Comparison of ENCODE assay signal across 8 cellular contexts in the genomic region with DNA sequence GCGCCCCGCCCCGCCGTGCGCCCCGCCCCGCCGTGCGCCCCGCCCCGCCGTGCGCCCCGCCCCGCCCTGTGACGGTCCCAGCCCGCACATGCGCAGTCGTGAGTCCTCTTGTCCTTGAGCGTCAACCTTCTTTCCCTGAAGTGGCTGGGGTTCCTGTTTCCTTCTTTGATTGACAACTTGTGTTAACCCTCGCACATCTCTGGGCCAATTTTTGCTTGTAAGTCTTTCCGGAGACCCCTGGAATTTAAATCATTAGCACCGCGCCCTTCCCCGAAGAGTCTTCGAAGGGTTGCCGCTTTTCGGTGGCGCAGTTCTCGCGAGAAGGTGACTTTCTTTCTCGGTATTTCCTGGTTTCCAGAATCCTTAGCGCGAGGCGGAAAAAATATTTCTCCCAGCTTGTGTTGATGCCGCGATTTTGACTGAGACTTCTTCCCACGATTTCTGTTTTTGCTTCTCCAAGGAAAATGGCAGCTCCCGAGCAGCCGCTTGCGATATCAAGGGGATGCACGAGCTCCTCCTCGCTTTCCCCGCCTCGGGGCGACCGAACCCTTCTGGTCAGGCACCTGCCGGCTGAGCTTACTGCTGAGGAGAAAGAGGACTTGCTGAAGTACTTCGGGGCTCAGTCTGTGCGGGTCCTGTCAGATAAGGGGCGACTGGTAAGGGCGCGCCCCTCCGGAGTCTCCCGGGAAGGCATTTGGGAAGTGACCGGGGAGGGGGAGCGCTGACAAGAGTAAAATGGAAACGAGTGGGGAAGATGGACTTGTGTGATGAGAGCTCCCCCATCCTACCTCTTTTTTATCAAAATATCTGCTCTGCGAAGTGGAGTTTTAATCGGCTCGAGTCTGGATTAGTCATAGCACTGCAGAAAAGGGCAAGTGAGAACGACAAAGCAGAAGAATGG. TPM values are rescaled to one million over a fixed set of nuclear protein-coding genes. Genes with fewer than 3 reads are reported as not detected.
A peak's percentile ranks its signal among the peaks of the same experiment; 100 is the strongest.
DNase-seq lines count a peak whose midpoint lies in the region; ATAC-seq, FAIRE-seq and TF ChIP-seq lines count a peak whose summit lies in the region.

A gene with protein sequence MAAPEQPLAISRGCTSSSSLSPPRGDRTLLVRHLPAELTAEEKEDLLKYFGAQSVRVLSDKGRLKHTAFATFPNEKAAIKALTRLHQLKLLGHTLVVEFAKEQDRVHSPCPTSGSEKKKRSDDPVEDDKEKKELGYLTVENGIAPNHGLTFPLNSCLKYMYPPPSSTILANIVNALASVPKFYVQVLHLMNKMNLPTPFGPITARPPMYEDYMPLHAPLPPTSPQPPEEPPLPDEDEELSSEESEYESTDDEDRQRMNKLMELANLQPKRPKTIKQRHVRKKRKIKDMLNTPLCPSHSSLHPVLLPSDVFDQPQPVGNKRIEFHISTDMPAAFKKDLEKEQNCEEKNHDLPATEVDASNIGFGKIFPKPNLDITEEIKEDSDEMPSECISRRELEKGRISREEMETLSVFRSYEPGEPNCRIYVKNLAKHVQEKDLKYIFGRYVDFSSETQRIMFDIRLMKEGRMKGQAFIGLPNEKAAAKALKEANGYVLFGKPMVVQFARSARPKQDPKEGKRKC (plus strand): TSS at position 93 of the 901 bp plus-strand sequence. CDS start 372 bp downstream, at position 465.

- no peak for TF ChIP-seq POLR2A in breast epithelium (IDR thresholded peaks at IDR 0.05)

- H3K27me3 ChIP-seq in A673 (replicated peaks; ENCODE audit: insufficient read depth, low read depth, low read length, poor library complexity) (no peaks in the 10 kb centered on the region), breast epithelium (no peaks in the 10 kb centered on the region), small intestine (ENCODE audit: control insufficient read depth in 2 of 2, insufficient read depth in 2 of 2, low read length in 2 of 2) (no peaks in the 10 kb centered on the region)

- POLR2A ChIA-PET in A673 (lab: Charles Lee; ENCODE audit: low non-redundant PET): no interaction called here

- DNase-seq in A673 (ENCODE audit: low spot score) (peak; percentile 92), NCI-H2196 (lab: John Stamatoyannopoulos, UW; ENCODE audit: unreplicated experiment) (peak; percentile 93), breast epithelium (ENCODE audit: low spot score in 2 of 2) (peak; percentile 82 to 83), iPS-NIHi11 (ENCODE audit: low spot score) (peak; percentile 77), small intestine (peak; percentile 93)

- FAIRE-seq in small intestine (lab: Jason Lieb, UNC): no peak

- H3K4me3 ChIP-seq in A673 (ENCODE audit: low read depth, low read length, poor library complexity, severe bottlenecking): peak within 1 kb of the TSS; percentile 72
- H3K4me3 ChIP-seq in breast epithelium: peak within 1 kb of the TSS; percentile 70 to 94 (median 91)
- peak within 1 kb of the TSS; percentile 67 to 94 for H3K4me3 ChIP-seq in small intestine (ENCODE audit: low read depth in 1 of 2, low read length in 2 of 2)

- ATAC-seq in GM18868 (IDR thresholded peaks at IDR 0.05; ENCODE audit: unreplicated experiment) (peak; percentile 77), HG03108 (IDR thresholded peaks at IDR 0.05; ENCODE audit: unreplicated experiment) (peak; percentile 83)

- H3K36me3 ChIP-seq in A673 (ENCODE audit: insufficient read depth, low read length, poor library complexity, severe bottlenecking) (no peaks in the 10 kb centered on the region), breast epithelium (no peaks in the 10 kb centered on the region), small intestine (ENCODE audit: control insufficient read depth in 2 of 2, insufficient read depth in 2 of 2, low read length in 2 of 2) (peaks cover 0 to 7% of the 10 kb centered on the region in 2 donors)

- H3K9me3 ChIP-seq in A673 (ENCODE audit: low read depth, low read length, poor library complexity, severe bottlenecking): no peaks in the 10 kb centered on the region
- H3K9me3 ChIP-seq in breast epithelium: no peaks in the 10 kb centered on the region
- no peaks in the 10 kb centered on the region for H3K9me3 ChIP-seq in small intestine (ENCODE audit: control insufficient read depth, low read depth)

- H3K4me1 ChIP-seq in A673 (ENCODE audit: insufficient read depth, low read length, poor library complexity, severe bottlenecking) (no peaks in the 10 kb centered on the region), breast epithelium (peaks cover 0 to 12% of the 10 kb centered on the region in 2 donors), small intestine (ENCODE audit: control insufficient read depth in 2 of 2, insufficient read depth in 1 of 2, low read depth in 1 of 2, low read length in 1 of 2) (peaks cover 4 to 5% of the 10 kb centered on the region in 2 donors)

- CTCF ChIA-PET in A673 (lab: Charles Lee): interaction anchor here (0.6 kb wide), 1 partner anchor 768 kb away, joined by 4 read pairs; no protein-coding TSS in a partner anchor

- TF ChIP-seq CTCF in A673 (conservative IDR thresholded peaks at IDR 0.05; ENCODE audit: low read depth, low read length) (no peak), VCaP (conservative IDR thresholded peaks at IDR 0.05) (0 out of 2 replicates have a peak, but pooled peaks have one; percentile 8), breast epithelium (IDR thresholded peaks at IDR 0.05) (no peak)

- BruUV-seq in A673 (replicated peaks; lab: Mats Ljungman, UMichigan): TSS peak; percentile 62

- intact Hi-C loops in A673 (cut with micrococcal nuclease; ENCODE audit: unreplicated experiment): no loop called here
- intact Hi-C loops in breast epithelium (cut with DNase I; ENCODE audit: low total_unique reads): no loop called here

- WGBS in small intestine, 3 donors: 1% methylated on average over 51 to 62 of the region's 62 CpGs

- H3K27ac ChIP-seq in A673 (ENCODE audit: low read depth, low read length, poor library complexity, severe bottlenecking) (peak within 1 kb of the TSS; percentile 87), VCaP (peak within 1 kb of the TSS; percentile 88), breast epithelium (peak within 1 kb of the TSS; percentile 95), small intestine (ENCODE audit: low read depth in 1 of 2, low read length in 1 of 2) (peak within 1 kb of the TSS; percentile 91 to 99)

RNA-seq across cellular contexts. Expression of the gene that starts here (rescaled TPM):
- total RNA-seq in A673 (2021) (18.8 and 20.1 TPM in 2 replicates), breast epithelium (10 to 100 TPM; 41.0 to 67.8 (median 58.7) TPM)
- 1 to 10 TPM; 3.1 to 7.7 (median 7.0) TPM for polyA plus RNA-seq in small intestine

Comparison
In these comparisons a context has a peak if more than half of its experiments do, and no peak if none do; other contexts are left out.
1. Peak in every context shown above with its lines: DNase-seq, ATAC-seq, H3K4me3 ChIP-seq and H3K27ac ChIP-seq.